ENCODE assay signal across 9 cellular contexts in genomic region chr17:80877095-80877828, GRCh38.
DNase-seq lines count a peak whose midpoint lies in the region; ATAC-seq and TF ChIP-seq lines count a peak whose summit lies in the region.
"Had no signal": no experiment of that assay in that cellular context is flagged by ENCODE, and none has a peak within 500 bp of the region (broad histone marks: within the 10 kb centered on the region; RNA-seq: fewer than 3 reads in every experiment).

No MANE protein-coding gene starts in this region.

- H3K9me2 ChIP-seq in DOHH2 (replicated peaks; ENCODE audit: control insufficient read depth, low read length), result no peaks in the 10 kb centered on the region

- H3K4me2 ChIP-seq in DOHH2 (ENCODE audit: low read length), result peak overlapping the region; percentile 70

- no peaks in the 10 kb centered on the region for H3K27me3 ChIP-seq in DOHH2 (ENCODE audit: control insufficient read depth, low read length)
- H3K27me3 ChIP-seq: adrenal gland had no signal

- no peaks in the 10 kb centered on the region for H4K20me1 ChIP-seq in DOHH2 (ENCODE audit: control insufficient read depth, insufficient read depth, low read depth, low read length)

- peaks cover 16% of the 10 kb centered on the region for H3K4me1 ChIP-seq in DOHH2 (ENCODE audit: control insufficient read depth, low read length)

- H3F3A ChIP-seq in DOHH2 (ENCODE audit: control insufficient read depth, insufficient read depth), result no peaks in the 10 kb centered on the region

- H3K27ac ChIP-seq in DOHH2 (ENCODE audit: low read depth, low read length), result peak overlapping the region; percentile 50
- H3K27ac ChIP-seq: adrenal gland had no signal

- peaks cover 10% of the 10 kb centered on the region; the same call in 1 of the 2 replicates for H3K36me3 ChIP-seq in DOHH2 (ENCODE audit: control insufficient read depth, low read length)

- TF ChIP-seq CTCF in DOHH2 (IDR thresholded peaks at IDR 0.05; ENCODE audit: low read depth, low read length, poor library complexity, severe bottlenecking) (no peak), omental fat pad (IDR thresholded peaks at IDR 0.05) (no peak)

- H3K79me2 ChIP-seq in DOHH2 (ENCODE audit: control insufficient read depth, low read length), result no peaks in the 10 kb centered on the region; the same call in 1 of the 2 replicates

- ATAC-seq in GM21423 (IDR thresholded peaks at IDR 0.05; ENCODE audit: unreplicated experiment) (peak; percentile 78), HG03575 (IDR thresholded peaks at IDR 0.05; ENCODE audit: extremely low read depth, insufficient number of reproducible peaks, low FRiP score, unreplicated experiment) (peak; percentile 92), omental fat pad (ENCODE audit: low FRiP score) (no peak)

- H3K4me3 ChIP-seq in DOHH2 (ENCODE audit: low read length), result peak overlapping the region; percentile 52
- H3K4me3 ChIP-seq: adrenal gland had no signal

- peak; percentile 79 for DNase-seq in activated naive CD4-positive, alpha-beta T cell treated with anti-CD3 and anti-CD28 coated beads, Interleukin-2, amount 50 U/mL, for 16 hours
- peak; percentile 55 for DNase-seq in stimulated activated CD8-positive, alpha-beta memory T cell treated with anti-CD3 and anti-CD28 coated beads, Interleukin-4, amount 100 ng/mL, for 24 hours (ENCODE audit: low read depth)
- no peak for DNase-seq in omental fat pad (ENCODE audit: low spot score)
- DNase-seq in C1 segment of cervical spinal cord (lab: John Stamatoyannopoulos, UW), result no peak
- no peak for DNase-seq in SHP77 (lab: John Stamatoyannopoulos, UW)

- H3K9me3 ChIP-seq in DOHH2 (ENCODE audit: control insufficient read depth, insufficient read depth, low read length), result no peaks in the 10 kb centered on the region
- H3K9me3 ChIP-seq: adrenal gland had no signal

Comparison
In these comparisons a context has a peak if more than half of its experiments do, and no peak if none do; other contexts are left out.
1. DNase-seq: peak in activated naive CD4-positive, alpha-beta T cell treated with anti-CD3 and anti-CD28 coated beads, Interleukin-2, amount 50 U/mL, for 16 hours (single experiment) and stimulated activated CD8-positive, alpha-beta memory T cell treated with anti-CD3 and anti-CD28 coated beads, Interleukin-4, amount 100 ng/mL, for 24 hours (single experiment); none in omental fat pad (single experiment), C1 segment of cervical spinal cord (0 of 14) and SHP77 (0 of 2).